Comparison of ENCODE assay signal across 27 cellular contexts in genomic region chr13:51551446-51551845, GRCh38.
"Had no signal": no experiment of that assay in that cellular context is flagged by ENCODE, and none has a peak within 500 bp of the region (broad histone marks: within the 10 kb centered on the region; RNA-seq: fewer than 3 reads in every experiment).

No MANE protein-coding gene starts in this region.

- H3K4me3 ChIP-seq: ascending aorta, body of pancreas, Peyer's patch, SJSA1 had no signal

- DNase-seq: activated CD4-positive, alpha-beta T cell treated with anti-CD3 and anti-CD28 coated beads for 48 hours; activated CD4-positive, alpha-beta T cell treated with anti-CD3 and anti-CD28 coated beads, Interleukin-2, amount 50 U/mL, for 4 hours; activated CD4-positive, CD25-positive, alpha-beta regulatory T cell treated with anti-CD3 and anti-CD28 coated beads, Interleukin-2, amount 50 U/mL, for 72 hours; activated CD8-positive, alpha-beta memory T cell treated with anti-CD3 and anti-CD28 coated beads, Interleukin-2, amount 10 ng/mL, durations not matched to agents 7 days and 5 days; activated effector memory CD4-positive, alpha-beta T cell treated with Interleukin-2 at 50 U/mL for 16 hours; activated naive CD4-positive, alpha-beta T cell; activated naive CD8-positive, alpha-beta T cell treated with anti-CD3 and anti-CD28 coated beads, Interleukin-2, amount 50 U/mL, for 24 hours; activated T-cell treated with anti-CD3 and anti-CD28 coated beads, Interleukin-2, amount 50 U/mL, for 24 hours; amniotic stem cell; central memory CD4-positive, alpha-beta T cell; cortex of kidney; KG1; NCI-H1105 treated with DMSO at 0.1 percent for 48 hours; NCI-H1694; NCI-H2029; NCI-H2171; NCI-H2227 treated with DMSO at 0.1 percent for 48 hours; NCI-H446 treated with DMSO at 0.1 percent for 48 hours; NCI-H524 treated with DMSO at 0.1 percent for 48 hours; NCI-H82; Peyer's patch; Right ventricle myocardium superior had no signal

- H3K36me3 ChIP-seq: ascending aorta, Peyer's patch, SJSA1 had no signal

- ATAC-seq: activated CD8-positive, alpha-beta memory T cell treated with anti-CD3 and anti-CD28 coated beads, Interleukin-2, amount 10 ng/mL, durations not matched to agents 7 days and 5 days; activated naive CD8-positive, alpha-beta T cell treated with anti-CD3 and anti-CD28 coated beads, Interleukin-2, amount 50 U/mL, for 24 hours; WTC11 had no signal

- H3K4me1 ChIP-seq: ascending aorta, Peyer's patch had no signal

- H3K9me3 ChIP-seq: ascending aorta, body of pancreas, Peyer's patch, SJSA1 had no signal

- H3K27me3 ChIP-seq: ascending aorta, body of pancreas, Peyer's patch, SJSA1 had no signal

- H3K27ac ChIP-seq: ascending aorta, Peyer's patch, RWPE1, SJSA1 had no signal
